In genomic region chrX:120769576-120770341, GRCh38 we compare ENCODE assay signal across 8 cellular contexts.
DNase-seq lines count a peak whose midpoint lies in the region; ATAC-seq, FAIRE-seq and TF ChIP-seq lines count a peak whose summit lies in the region.

No MANE protein-coding gene starts in this region.

- H3K4me3 Mint-ChIP-seq in nephron = no peak overlapping the region
- no peak overlapping the region for H3K4me3 Mint-ChIP-seq in activated T-cell treated with anti-CD3 and anti-CD28 coated beads, Interleukin-2, amount 50 U/mL, for 72 hours

- no peaks in the 10 kb centered on the region for H3K27me3 ChIP-seq in bronchial epithelial cell (ENCODE audit: control insufficient read depth, insufficient read depth, low read length)

- H3K4me3 ChIP-seq in bronchial epithelial cell (ENCODE audit: low read depth, low read length) = no peak overlapping the region

- H3K4me1 Mint-ChIP-seq in nephron = no peaks in the 10 kb centered on the region
- no peaks in the 10 kb centered on the region for H3K4me1 Mint-ChIP-seq in activated T-cell treated with anti-CD3 and anti-CD28 coated beads, Interleukin-2, amount 50 U/mL, for 72 hours (ENCODE audit: low read depth)

- no peaks in the 10 kb centered on the region for H3K36me3 Mint-ChIP-seq in nephron (ENCODE audit: low read depth)
- H3K36me3 Mint-ChIP-seq in activated T-cell treated with anti-CD3 and anti-CD28 coated beads, Interleukin-2, amount 50 U/mL, for 72 hours (ENCODE audit: insufficient read depth in 2 of 2) = no peaks in the 10 kb centered on the region

- H3K9me3 Mint-ChIP-seq in nephron = peaks cover 4% of the 10 kb centered on the region
- H3K9me3 Mint-ChIP-seq in activated T-cell treated with anti-CD3 and anti-CD28 coated beads, Interleukin-2, amount 50 U/mL, for 72 hours = no peaks in the 10 kb centered on the region

- peak; percentile 42 for TF ChIP-seq CTCF in GM12873 (IDR thresholded peaks at IDR 0.05; ENCODE audit: insufficient read depth, low read depth, low read length, missing control alignments)
- no peak for TF ChIP-seq CTCF in bronchial epithelial cell (IDR thresholded peaks at IDR 0.05; ENCODE audit: insufficient read depth, low read length, severe bottlenecking)
- peak in 2 of 3 experiments; percentile 22 to 37 for TF ChIP-seq CTCF in nephron (IDR thresholded peaks at IDR 0.05; ENCODE audit: unreplicated experiment in 3 of 3)

- no peaks in the 10 kb centered on the region for H3K36me3 ChIP-seq in bronchial epithelial cell (ENCODE audit: control insufficient read depth, insufficient read depth, low read length)

- no peaks in the 10 kb centered on the region for H3K27me3 Mint-ChIP-seq in nephron (ENCODE audit: low read depth)
- peaks cover 7% of the 10 kb centered on the region for H3K27me3 Mint-ChIP-seq in activated T-cell treated with anti-CD3 and anti-CD28 coated beads, Interleukin-2, amount 50 U/mL, for 72 hours (ENCODE audit: low read depth)

- in situ Hi-C loops in ACHN (cut with HindIII; ENCODE audit: low pct_ligation_motif_present, low pct_unique_long_range_greater_than_20kb, low sequenced_read_pairs) = no loop called here

- FAIRE-seq in bronchial epithelial cell (lab: Jason Lieb, UNC) = no peak

- no peak for ATAC-seq in HG03342 (IDR thresholded peaks at IDR 0.05; ENCODE audit: unreplicated experiment)
- no peak for ATAC-seq in activated T-cell treated with anti-CD3 and anti-CD28 coated beads, Interleukin-2, amount 50 U/mL, for 72 hours (replicated peaks in 1 of 2)

- DNase-seq in ACHN (peak; percentile 9), NCI-H2081 treated with DMSO at 0.1 percent for 48 hours (lab: John Stamatoyannopoulos, UW) (peak; percentile 11), bronchial epithelial cell (ENCODE audit: low read depth) (peak; percentile 73), OCI-M2 (lab: John Stamatoyannopoulos, UW; ENCODE audit: unreplicated experiment) (no peak)
- DNase-seq in activated T-cell treated with anti-CD3 and anti-CD28 coated beads, Interleukin-2, amount 50 U/mL, for 72 hours = no peak

- peak overlapping the region in 1 of 3 experiments; percentile 66 for H3K27ac Mint-ChIP-seq in nephron
- H3K27ac Mint-ChIP-seq in activated T-cell treated with anti-CD3 and anti-CD28 coated beads, Interleukin-2, amount 50 U/mL, for 72 hours = no peak overlapping the region

Comparison
In these comparisons a context has a peak if more than half of its experiments do, and no peak if none do; other contexts are left out.
1. DNase-seq: peak in ACHN (single experiment), NCI-H2081 treated with DMSO at 0.1 percent for 48 hours (single experiment) and bronchial epithelial cell (single experiment); none in activated T-cell treated with anti-CD3 and anti-CD28 coated beads, Interleukin-2, amount 50 U/mL, for 72 hours (0 of 2) and OCI-M2 (single experiment).